In the genomic region with DNA sequence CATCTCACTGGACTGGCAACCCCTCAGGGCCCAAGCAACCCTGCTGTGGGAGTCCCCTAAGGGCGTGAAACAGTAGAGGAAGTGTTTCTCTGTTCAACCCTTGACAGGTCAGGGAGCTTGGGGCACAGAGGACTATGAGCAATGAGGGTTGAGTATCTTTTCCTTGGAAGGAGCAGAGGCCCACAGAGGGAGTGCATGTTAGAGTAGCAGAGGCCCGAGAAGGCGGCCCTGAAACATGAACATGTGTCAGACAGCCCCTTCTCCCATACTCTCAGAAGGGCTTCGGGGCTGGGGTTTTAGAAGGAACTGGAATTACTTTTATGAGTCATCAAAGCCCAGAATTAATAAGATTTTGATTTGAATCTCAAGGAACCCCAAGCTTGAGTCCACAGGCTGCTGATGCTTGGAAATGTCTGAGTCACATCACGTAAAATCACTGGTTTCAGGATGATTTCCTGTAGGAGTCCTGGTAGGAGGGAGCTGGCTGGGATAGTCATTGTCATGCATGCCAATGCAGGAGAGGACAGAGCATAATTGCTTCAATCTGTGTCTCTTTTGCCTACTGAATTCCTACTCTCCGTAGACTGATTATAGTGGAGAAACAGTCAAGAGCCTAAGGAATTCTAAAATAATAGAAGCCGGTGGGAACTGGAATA, we compare ENCODE assay signal across 16 cellular contexts. TPM values are rescaled to one million over a fixed set of nuclear protein-coding genes. Genes with fewer than 3 reads are reported as not detected.
DNase-seq lines count a peak whose midpoint lies in the region; ATAC-seq and TF ChIP-seq lines count a peak whose summit lies in the region.
"Had no signal": no experiment of that assay in that cellular context is flagged by ENCODE, and none has a peak within 500 bp of the region (broad histone marks: within the 10 kb centered on the region; RNA-seq: fewer than 3 reads in every experiment).

No MANE protein-coding gene starts in this region.

- H3K4me3 Mint-ChIP-seq in HFFc6 = peak overlapping the region; percentile 53
- H3K4me3 Mint-ChIP-seq: activated CD4-positive, alpha-beta memory T cell treated with anti-CD3 and anti-CD28 coated beads for 36 hours; B cell; T-helper 17 cell had no signal

- intact Hi-C loops in left lung (cut with DNase I) (no loop called here), right lobe of liver (cut with DNase I) (no loop called here)

- H3K27ac Mint-ChIP-seq in HFFc6 = peak overlapping the region; percentile 98
- H3K27ac Mint-ChIP-seq: activated CD4-positive, alpha-beta memory T cell treated with anti-CD3 and anti-CD28 coated beads for 36 hours; B cell; naive B cell; T-helper 17 cell had no signal

- H3K27me3 ChIP-seq in left lung (no peaks in the 10 kb centered on the region), right lobe of liver (no peaks in the 10 kb centered on the region)
- H3K27me3 ChIP-seq: upper lobe of left lung had no signal

- no peak overlapping the region for H3K4me3 ChIP-seq in AG04449 (ENCODE audit: low read depth, low read length)
- no peak overlapping the region for H3K4me3 ChIP-seq in astrocyte of the spinal cord (ENCODE audit: low read depth, low read length)
- no peak overlapping the region for H3K4me3 ChIP-seq in left lung
- H3K4me3 ChIP-seq in right lobe of liver = no peak overlapping the region
- H3K4me3 ChIP-seq: PC-9, upper lobe of left lung had no signal

- H3K4me1 Mint-ChIP-seq in HFFc6 (ENCODE audit: low read depth) = peaks cover 66% of the 10 kb centered on the region
- H3K4me1 Mint-ChIP-seq: B cell, naive B cell had no signal

- no peak for TF ChIP-seq POLR2A in right lobe of liver (IDR thresholded peaks at IDR 0.05)

- 77% methylated on average over 5 of the region's 7 CpGs for WGBS in right lobe of liver (ENCODE audit: insufficient coverage, low coverage, low lambda C conversion rate, missing lambda C conversion rate)

- H3K4me1 ChIP-seq in left lung = no peaks in the 10 kb centered on the region
- no peaks in the 10 kb centered on the region for H3K4me1 ChIP-seq in right lobe of liver
- H3K4me1 ChIP-seq: upper lobe of left lung had no signal

- no peaks in the 10 kb centered on the region for H3K9me3 ChIP-seq in left lung
- H3K9me3 ChIP-seq in right lobe of liver = no peaks in the 10 kb centered on the region
- H3K9me3 ChIP-seq: upper lobe of left lung had no signal

- no peak for TF ChIP-seq CTCF in AG04449 (IDR thresholded peaks at IDR 0.05; ENCODE audit: insufficient read depth, low read length, missing control alignments)
- no peak for TF ChIP-seq CTCF in HFFc6 (IDR thresholded peaks at IDR 0.05)
- no peak for TF ChIP-seq CTCF in astrocyte of the spinal cord (IDR thresholded peaks at IDR 0.05; ENCODE audit: low read depth, low read length)
- no peak for TF ChIP-seq CTCF in GM13977 (IDR thresholded peaks at IDR 0.05; ENCODE audit: extremely low read depth, insufficient read depth, missing control alignments)
- TF ChIP-seq CTCF in left lung (IDR thresholded peaks at IDR 0.05) = no peak
- TF ChIP-seq CTCF in right lobe of liver (IDR thresholded peaks at IDR 0.05) = no peak

- POLR2A ChIA-PET in AG04449 (lab: Yijun Ruan, JAX) = interaction anchor here (1.0 to 2.2 kb wide), 5 partner anchors 10 to 82 kb away, joined by 3 to 8 read pairs (median 6); a partner anchor contains a TSS

- in situ Hi-C loops in astrocyte of the spinal cord (cut with HindIII; ENCODE audit: low sequenced_read_pairs) = no loop called here
- in situ Hi-C loops in GM13977 (cut with MboI; ENCODE audit: low pct_unique_long_range_greater_than_20kb, low sequenced_read_pairs, unreplicated experiment) = no loop called here

- H3K36me3 ChIP-seq in left lung = no peaks in the 10 kb centered on the region
- H3K36me3 ChIP-seq in right lobe of liver = no peaks in the 10 kb centered on the region
- H3K36me3 ChIP-seq: upper lobe of left lung had no signal

- peak; percentile 87 for DNase-seq in AG04449 (ENCODE audit: low read depth, low spot score)
- peak; percentile 98 for DNase-seq in HFFc6
- DNase-seq in astrocyte of the spinal cord (ENCODE audit: low read depth, low spot score) = peak; percentile 61
- peak; percentile 11 for DNase-seq in kidney glomerular epithelial cell (lab: John Stamatoyannopoulos, UW)
- DNase-seq in GM13977 (ENCODE audit: low spot score) = no peak
- DNase-seq in left lung = no peak
- no peak for DNase-seq in NCI-H524 treated with DMSO at 0.1 percent for 48 hours (lab: John Stamatoyannopoulos, UW)
- no peak for DNase-seq in right lobe of liver
- DNase-seq: activated CD4-positive, alpha-beta memory T cell treated with anti-CD3 and anti-CD28 coated beads for 36 hours; activated naive CD4-positive, alpha-beta T cell; naive B cell; NCI-H2227 treated with DMSO at 0.1 percent for 48 hours; PC-9; T-helper 17 cell; upper lobe of left lung had no signal

- H3K9me3 Mint-ChIP-seq in HFFc6 = no peaks in the 10 kb centered on the region

- peaks cover 1% of the 10 kb centered on the region for H3K36me3 Mint-ChIP-seq in HFFc6 (ENCODE audit: low read depth)
- H3K36me3 Mint-ChIP-seq: activated CD4-positive, alpha-beta memory T cell treated with anti-CD3 and anti-CD28 coated beads for 36 hours; naive B cell had no signal

- H3K27me3 Mint-ChIP-seq in HFFc6 (ENCODE audit: insufficient read depth) = no peaks in the 10 kb centered on the region; the same call in 1 of the 2 replicates

- CTCF ChIA-PET in AG04449 (lab: Yijun Ruan, JAX) = interaction anchor here (1.0 to 3.5 kb wide), 5 partner anchors 16 to 37 kb away, joined by 3 to 15 read pairs (median 5); no protein-coding TSS in a partner anchor

- H3K27ac ChIP-seq in left lung = no peak overlapping the region
- no peak overlapping the region for H3K27ac ChIP-seq in right lobe of liver
- H3K27ac ChIP-seq: PC-9, upper lobe of left lung had no signal

- ATAC-seq in left lung = no peak
- no peak for ATAC-seq in right lobe of liver
- ATAC-seq: T-helper 17 cell had no signal

RNA-seq across cellular contexts. Expression of a gene that starts 22.6 kb away (rescaled TPM):
- total RNA-seq in HFFc6 (2021; fragmentation: NEBNext Ultra II Directional; extraction: Animal tissue kit (Norgen Biotek cat#: 25700)) = 1 to 10 TPM; 2.4 to 3.8 (median 3.2) TPM
- total RNA-seq in left lung (1 to 10 TPM; 6.5 to 8.8 TPM), right lobe of liver (10 to 100 TPM in 3 of 6 experiments, 1 to 10 TPM in 3; 4.9 to 13.4 (median 8.6) TPM)

RNA-seq across cellular contexts. Expression of a gene that starts 22.7 kb away (rescaled TPM):
- total RNA-seq in HFFc6 (2021; fragmentation: NEBNext Ultra II Directional; extraction: Animal tissue kit (Norgen Biotek cat#: 25700)) = 10 to 100 TPM; 35.9 to 42.3 (median 39.2) TPM
- total RNA-seq in left lung (10 to 100 TPM; 28.7 to 32.0 TPM), right lobe of liver (10 to 100 TPM; 10.5 to 27.3 (median 15.3) TPM)

Comparison
In these comparisons a context has a peak if more than half of its experiments do, and no peak if none do; other contexts are left out.
1. DNase-seq: peak in AG04449 (single experiment), HFFc6 (single experiment), astrocyte of the spinal cord (single experiment) and kidney glomerular epithelial cell (single experiment); none in GM13977 (single experiment), left lung (0 of 2), NCI-H524 treated with DMSO at 0.1 percent for 48 hours (single experiment) and right lobe of liver (0 of 3).